9 cellular contexts compared by ENCODE assay signal in genomic region chr5:155480731-155481131, GRCh38.
"Had no signal": no experiment of that assay in that cellular context is flagged by ENCODE, and none has a peak within 500 bp of the region (broad histone marks: within the 10 kb centered on the region; RNA-seq: fewer than 3 reads in every experiment).

No MANE protein-coding gene starts in this region.

- ATAC-seq: activated CD4-positive, CD25-positive, alpha-beta regulatory T cell treated with anti-CD3 and anti-CD28 coated beads, Interleukin-2, amount 50 U/mL, for 24 hours; left lobe of liver; stimulated activated effector memory CD8-positive, alpha-beta T cell treated with anti-CD3 and anti-CD28 coated beads, Interleukin-12 subunit alpha, Interleukin-12 subunit beta, amount 100 ng/mL, for 72 hours had no signal

- H3K36me3 ChIP-seq: thyroid gland, uterus had no signal

- H3K9me3 ChIP-seq: thyroid gland, uterus had no signal

- H3K27me3 ChIP-seq: thyroid gland, uterus had no signal

- H3K27ac ChIP-seq: thyroid gland, uterus had no signal

- H3K4me3 ChIP-seq: thyroid gland, uterus had no signal

- DNase-seq: activated effector memory CD4-positive, alpha-beta T cell treated with anti-CD3 and anti-CD28 coated beads, Interleukin-2, amount 50 U/mL, for 16 hours; activated naive CD8-positive, alpha-beta T cell treated with anti-CD3 and anti-CD28 coated beads for 36 hours; activated T-cell treated with anti-CD3 and anti-CD28 coated beads, Interleukin-2, amount 50 U/mL, for 24 hours; small intestine; thyroid gland; uterus had no signal

- H3K4me1 ChIP-seq: uterus had no signal
